19 cellular contexts compared by ENCODE assay signal in genomic region chr12:10178766-10179165, GRCh38. TPM values are rescaled to one million over a fixed set of nuclear protein-coding genes. Genes with fewer than 3 reads are reported as not detected.
DNase-seq lines count a peak whose midpoint lies in the region; ATAC-seq and TF ChIP-seq lines count a peak whose summit lies in the region.
"Had no signal": no experiment of that assay in that cellular context is flagged by ENCODE, and none has a peak within 500 bp of the region (broad histone marks: within the 10 kb centered on the region; RNA-seq: fewer than 3 reads in every experiment).

TSS of gene TMEM52B (plus strand) at chr12:10179032. CDS start at chr12:10179575, 543 bp downstream.

- H3K27me3 ChIP-seq in SK-N-SH (ENCODE audit: insufficient read depth) (peaks cover 30% of the 10 kb centered on the region; the same call in 1 of the 2 replicates), smooth muscle cell (ENCODE audit: low read depth) (no peaks in the 10 kb centered on the region)
- H3K27me3 ChIP-seq: BLaER1 treated with 17β-estradiol and CSF1 and Interleukin-3, amounts not matched to agents 10 nM and 100 nM; MG63 had no signal

- no peak within 1 kb of the TSS for H2AFZ ChIP-seq in SK-N-SH (ENCODE audit: low read depth)
- H2AFZ ChIP-seq in smooth muscle cell (ENCODE audit: low read depth) = peak within 1 kb of the TSS; percentile 52

- H3K9me3 ChIP-seq in SK-N-SH (no peaks in the 10 kb centered on the region), smooth muscle cell (replicated peaks; ENCODE audit: low read depth) (no peaks in the 10 kb centered on the region)
- H3K9me3 ChIP-seq: BLaER1 treated with 17β-estradiol and CSF1 and Interleukin-3, amounts not matched to agents 10 nM and 100 nM; MG63 had no signal

- H3K4me2 ChIP-seq in SK-N-SH (0 out of 2 replicates have a peak within 1 kb of the TSS, but pooled peaks have one; percentile 11), smooth muscle cell (peak within 1 kb of the TSS; percentile 46)

- ATAC-seq in SK-N-SH treated with all-trans-retinoic acid at 6 μM for 48 hours = no peak
- ATAC-seq in GM18858 (IDR thresholded peaks at IDR 0.05; ENCODE audit: unreplicated experiment) = no peak
- ATAC-seq: GM12878 had no signal

- CTCF ChIA-PET in SK-N-SH (lab: Yijun Ruan, JAX) = no interaction called here

- no peak for DNase-seq in SK-N-SH
- peak; percentile 32 for DNase-seq in amniotic epithelial cell (ENCODE audit: low read depth)
- DNase-seq in kidney tubule cell (ENCODE audit: low spot score) = peak; percentile 61
- DNase-seq in smooth muscle cell (lab: John Stamatoyannopoulos, UW; ENCODE audit: unreplicated experiment) = no peak
- no peak for DNase-seq in AML-193 (lab: John Stamatoyannopoulos, UW)
- DNase-seq in putamen (ENCODE audit: low spot score) = no peak
- DNase-seq: GDM1, H7, MG63, NCI-H1092, NCI-H146, NCI-H2081, NCI-H774 had no signal

- 7% methylated on average over 3 of the region's 3 CpGs for WGBS in SK-N-SH (ENCODE audit: low lambda C conversion rate)
- 41% methylated on average over 3 of the region's 3 CpGs for WGBS in smooth muscle cell (ENCODE audit: low lambda C conversion rate)

- H3K4me3 ChIP-seq in SK-N-SH (ENCODE audit: low read depth in 2 of 2, low read length in 1 of 2) (no peak within 1 kb of the TSS), smooth muscle cell (no peak within 1 kb of the TSS)
- H3K4me3 ChIP-seq: BLaER1 treated with 17β-estradiol and CSF1 and Interleukin-3, amounts not matched to agents 10 nM and 100 nM; GM12878; MG63 had no signal

- H3K79me2 ChIP-seq in SK-N-SH (ENCODE audit: insufficient read depth) (no peaks in the 10 kb centered on the region), smooth muscle cell (ENCODE audit: low read depth) (no peaks in the 10 kb centered on the region)

- H3K36me3 ChIP-seq in SK-N-SH (replicated peaks in 1 of 2; ENCODE audit: control insufficient read depth in 1 of 2, insufficient read depth in 2 of 2, low read length in 1 of 2) = no peaks in the 10 kb centered on the region
- no peaks in the 10 kb centered on the region for H3K36me3 ChIP-seq in smooth muscle cell (ENCODE audit: low read depth)
- H3K36me3 ChIP-seq: BLaER1 treated with 17β-estradiol and CSF1 and Interleukin-3, amounts not matched to agents 10 nM and 100 nM; MG63 had no signal

- no peak within 1 kb of the TSS for H3K27ac ChIP-seq in SK-N-SH (ENCODE audit: low read depth in 2 of 2, low read length in 1 of 2)
- H3K27ac ChIP-seq in smooth muscle cell (ENCODE audit: low read depth) = peak within 1 kb of the TSS; percentile 53
- H3K27ac ChIP-seq: 22Rv1; BLaER1 treated with 17β-estradiol and CSF1 and Interleukin-3, amounts not matched to agents 10 nM and 100 nM had no signal

- H3K9ac ChIP-seq in SK-N-SH = no peak within 1 kb of the TSS
- no peak within 1 kb of the TSS for H3K9ac ChIP-seq in smooth muscle cell (ENCODE audit: low read depth)
- H3K9ac ChIP-seq: BLaER1 treated with 17β-estradiol and CSF1 and Interleukin-3, amounts not matched to agents 10 nM and 100 nM had no signal

- TF ChIP-seq RAD21 in SK-N-SH (IDR thresholded peaks at IDR 0.05; ENCODE audit: low read length) = no peak

- TF ChIP-seq CTCF in SK-N-SH (IDR thresholded peaks at IDR 0.05) = no peak
- TF ChIP-seq CTCF in smooth muscle cell (IDR thresholded peaks at IDR 0.05; ENCODE audit: borderline replicate concordance, insufficient read depth, poor library complexity, severe bottlenecking) = no peak

- no peaks in the 10 kb centered on the region for H3K9me2 ChIP-seq in SK-N-SH

- H3F3A ChIP-seq in SK-N-SH (replicated peaks; ENCODE audit: insufficient read depth) (no peaks in the 10 kb centered on the region), smooth muscle cell (ENCODE audit: low read depth) (peaks cover 9% of the 10 kb centered on the region)

- H4K20me1 ChIP-seq in SK-N-SH (ENCODE audit: insufficient read depth) (no peaks in the 10 kb centered on the region), smooth muscle cell (ENCODE audit: low read depth) (no peaks in the 10 kb centered on the region)
- H4K20me1 ChIP-seq: BLaER1 treated with 17β-estradiol and CSF1 and Interleukin-3, amounts not matched to agents 10 nM and 100 nM had no signal

- TF ChIP-seq EP300 in SK-N-SH (IDR thresholded peaks at IDR 0.05; ENCODE audit: borderline replicate concordance in 1 of 2, low read depth in 1 of 2, low read length in 1 of 2) = no peak

- POLR2A ChIA-PET in SK-N-SH (lab: Yijun Ruan, JAX) = no interaction called here

- H3K4me1 ChIP-seq in SK-N-SH (ENCODE audit: control insufficient read depth in 1 of 2, insufficient read depth in 2 of 2, low read depth in 1 of 2, low read length in 1 of 2) = no peaks in the 10 kb centered on the region
- H3K4me1 ChIP-seq in smooth muscle cell (ENCODE audit: low read depth) = peaks cover 15% of the 10 kb centered on the region

TF ChIP-seq in SK-N-SH, 30 proteins besides CTCF, POLR2A, EP300 and RAD21:
- TF ChIP-seq TEAD4 (IDR thresholded peaks at IDR 0.05; ENCODE audit: borderline replicate concordance, insufficient read depth) (no peak), IRF3 (IDR thresholded peaks at IDR 0.05; ENCODE audit: low read depth, low read length) (no peak), RCOR1 (IDR thresholded peaks at IDR 0.05; ENCODE audit: low read length) (no peak), ELF1 (IDR thresholded peaks at IDR 0.05) (no peak), SMC3 (IDR thresholded peaks at IDR 0.05; ENCODE audit: low read depth, low read length) (no peak), MXI1 (IDR thresholded peaks at IDR 0.05; ENCODE audit: low read depth, low read length) (no peak)
TF ChIP-seq in SK-N-SH: peak in this region for 0.

TF ChIP-seq in SK-N-SH treated with all-trans-retinoic acid at 6 μM for 48 hours, 23 proteins besides CTCF, POLR2A, EP300 and RAD21 (continues in another document):
- TF ChIP-seq ISL1 (CRISPR knock-in tag; IDR thresholded peaks at IDR 0.05) (no peak), OSR1 (CRISPR knock-in tag; IDR thresholded peaks at IDR 0.05) (no peak), TSHZ2 (CRISPR knock-in tag; IDR thresholded peaks at IDR 0.05) (no peak), ZFP30 (CRISPR knock-in tag; IDR thresholded peaks at IDR 0.05) (no peak), PPARA (CRISPR knock-in tag; IDR thresholded peaks at IDR 0.05; ENCODE audit: borderline replicate concordance) (no peak), CSDC2 (CRISPR knock-in tag; IDR thresholded peaks at IDR 0.05) (no peak), ZFP3 (CRISPR knock-in tag; IDR thresholded peaks at IDR 0.05) (no peak), ZNF8 (CRISPR knock-in tag; IDR thresholded peaks at IDR 0.05) (no peak), PATZ1 (CRISPR knock-in tag; IDR thresholded peaks at IDR 0.05; ENCODE audit: borderline replicate concordance) (no peak), TCF4 (CRISPR knock-in tag; IDR thresholded peaks at IDR 0.05; ENCODE audit: borderline replicate concordance) (no peak), ESRRG (CRISPR knock-in tag; IDR thresholded peaks at IDR 0.05) (no peak), ZNF565 (CRISPR knock-in tag; conservative IDR thresholded peaks at IDR 0.05; ENCODE audit: low read depth) (no peak), ZNF70 (CRISPR knock-in tag; IDR thresholded peaks at IDR 0.05) (no peak)

RNA-seq across cellular contexts. Expression of gene TMEM52B, which starts in this region (rescaled TPM):
- polyA plus RNA-seq in SK-N-SH (2012; rRNA removed) (not detected in 2 replicates), smooth muscle cell (0.77 and 4.5 TPM in 2 replicates)
- polyA plus RNA-seq in SK-N-SH (2012; cell fraction: cytosol; rRNA removed) = not detected in 2 replicates
- not detected in 2 replicates for polyA plus RNA-seq in SK-N-SH (2012; cell fraction: nucleus; rRNA removed)
- 1.6 and 2.0 TPM in 2 replicates for total RNA-seq in smooth muscle cell
- total RNA-seq: GM12878, H7, NCI-H460 had no signal
- polyA plus RNA-seq: GM12878 had no signal

Comparison
In these comparisons a context has a peak if more than half of its experiments do, and no peak if none do; other contexts are left out.
1. DNase-seq: peak in amniotic epithelial cell (single experiment) and kidney tubule cell (single experiment); none in SK-N-SH (single experiment), smooth muscle cell (single experiment), AML-193 (0 of 2) and putamen (single experiment).